ENCODE assay signal across 1 cellular context in the genomic region with DNA sequence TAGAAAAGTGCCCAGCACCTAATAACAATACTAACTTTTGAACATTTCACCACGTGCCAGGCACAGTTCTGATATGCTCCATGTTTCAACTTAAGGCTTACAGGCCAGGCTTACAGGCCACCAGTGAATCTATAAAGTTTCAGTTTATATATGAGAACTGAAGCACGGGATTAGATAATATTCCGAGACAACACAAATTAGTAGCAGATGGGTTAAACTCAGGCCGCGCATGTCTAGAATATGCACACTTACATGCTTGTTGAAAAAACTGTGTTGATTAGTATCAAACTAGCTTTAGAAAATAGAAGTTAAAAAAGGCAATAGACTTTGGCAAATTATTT.
TF ChIP-seq lines count a peak whose summit lies in the region.

No MANE protein-coding gene starts in this region.

TF ChIP-seq in HEK293, 187 proteins besides CTCF, POLR2A, EP300 and RAD21 (continued from another document):
- TF ChIP-seq, protein P1, sequence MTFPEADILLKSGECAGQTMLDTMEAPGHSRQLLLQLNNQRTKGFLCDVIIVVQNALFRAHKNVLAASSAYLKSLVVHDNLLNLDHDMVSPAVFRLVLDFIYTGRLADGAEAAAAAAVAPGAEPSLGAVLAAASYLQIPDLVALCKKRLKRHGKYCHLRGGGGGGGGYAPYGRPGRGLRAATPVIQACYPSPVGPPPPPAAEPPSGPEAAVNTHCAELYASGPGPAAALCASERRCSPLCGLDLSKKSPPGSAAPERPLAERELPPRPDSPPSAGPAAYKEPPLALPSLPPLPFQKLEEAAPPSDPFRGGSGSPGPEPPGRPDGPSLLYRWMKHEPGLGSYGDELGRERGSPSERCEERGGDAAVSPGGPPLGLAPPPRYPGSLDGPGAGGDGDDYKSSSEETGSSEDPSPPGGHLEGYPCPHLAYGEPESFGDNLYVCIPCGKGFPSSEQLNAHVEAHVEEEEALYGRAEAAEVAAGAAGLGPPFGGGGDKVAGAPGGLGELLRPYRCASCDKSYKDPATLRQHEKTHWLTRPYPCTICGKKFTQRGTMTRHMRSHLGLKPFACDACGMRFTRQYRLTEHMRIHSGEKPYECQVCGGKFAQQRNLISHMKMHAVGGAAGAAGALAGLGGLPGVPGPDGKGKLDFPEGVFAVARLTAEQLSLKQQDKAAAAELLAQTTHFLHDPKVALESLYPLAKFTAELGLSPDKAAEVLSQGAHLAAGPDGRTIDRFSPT (tag by site-specific recombination; IDR thresholded peaks at IDR 0.05): no peak
- no peak for TF ChIP-seq ZNF2 (tag by site-specific recombination; IDR thresholded peaks at IDR 0.05)
- TF ChIP-seq ZNF24 (tag by site-specific recombination; IDR thresholded peaks at IDR 0.05): no peak
- TF ChIP-seq ZNF138 (tag by site-specific recombination; IDR thresholded peaks at IDR 0.05; ENCODE audit: borderline replicate concordance): no peak
- TF ChIP-seq ZNF433 (tag by site-specific recombination; IDR thresholded peaks at IDR 0.05; ENCODE audit: low read depth): no peak
- TF ChIP-seq ZNF202 (tag by site-specific recombination; IDR thresholded peaks at IDR 0.05; ENCODE audit: borderline replicate concordance): no peak
- TF ChIP-seq, protein P2, sequence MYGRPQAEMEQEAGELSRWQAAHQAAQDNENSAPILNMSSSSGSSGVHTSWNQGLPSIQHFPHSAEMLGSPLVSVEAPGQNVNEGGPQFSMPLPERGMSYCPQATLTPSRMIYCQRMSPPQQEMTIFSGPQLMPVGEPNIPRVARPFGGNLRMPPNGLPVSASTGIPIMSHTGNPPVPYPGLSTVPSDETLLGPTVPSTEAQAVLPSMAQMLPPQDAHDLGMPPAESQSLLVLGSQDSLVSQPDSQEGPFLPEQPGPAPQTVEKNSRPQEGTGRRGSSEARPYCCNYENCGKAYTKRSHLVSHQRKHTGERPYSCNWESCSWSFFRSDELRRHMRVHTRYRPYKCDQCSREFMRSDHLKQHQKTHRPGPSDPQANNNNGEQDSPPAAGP (tag by site-specific recombination; IDR thresholded peaks at IDR 0.05): no peak
- TF ChIP-seq ZNF23 (tag by site-specific recombination; IDR thresholded peaks at IDR 0.05; ENCODE audit: borderline replicate concordance): no peak
- no peak for TF ChIP-seq ZNF335 (tag by site-specific recombination; conservative IDR thresholded peaks at IDR 0.05)
- TF ChIP-seq ZBTB21 (tag by site-specific recombination; IDR thresholded peaks at IDR 0.05): no peak
TF ChIP-seq in HEK293: peak in this region for 0.
